16 cellular contexts compared by ENCODE assay signal in the genomic region with DNA sequence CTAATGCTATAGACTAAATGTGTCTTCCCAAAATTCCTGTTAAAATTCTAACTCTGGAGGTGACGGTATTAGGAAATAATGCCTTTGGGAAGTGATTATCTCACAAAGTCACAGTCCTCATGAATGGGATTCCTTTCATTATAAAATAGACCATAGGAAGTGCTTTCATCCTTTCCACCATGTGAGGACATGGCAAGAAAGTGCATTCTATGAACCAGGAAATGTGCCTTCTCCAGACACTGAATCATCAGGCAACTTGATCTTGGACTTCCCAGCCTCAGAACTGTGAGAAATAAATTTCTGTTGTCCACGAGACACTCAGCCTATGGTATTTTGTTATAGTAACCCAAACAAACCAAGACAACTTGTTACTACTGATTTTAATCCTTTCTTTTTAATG.
DNase-seq lines count a peak whose midpoint lies in the region; ATAC-seq, FAIRE-seq and TF ChIP-seq lines count a peak whose summit lies in the region.
"Had no signal": no experiment of that assay in that cellular context is flagged by ENCODE, and none has a peak within 500 bp of the region (broad histone marks: within the 10 kb centered on the region; RNA-seq: fewer than 3 reads in every experiment).

No MANE protein-coding gene starts in this region.

- no peak overlapping the region for H3K4me2 ChIP-seq in mesenchymal stem cell (ENCODE audit: low read length, poor library complexity, severe bottlenecking)
- no peak overlapping the region for H3K4me2 ChIP-seq in neuronal stem cell (ENCODE audit: insufficient read depth, low read length, poor library complexity, severe bottlenecking)
- H3K4me2 ChIP-seq: BLaER1 had no signal

- H3K9me3 ChIP-seq in mesenchymal stem cell (ENCODE audit: control insufficient read depth, low read length), result no peaks in the 10 kb centered on the region
- H3K9me3 ChIP-seq in neuronal stem cell (replicated peaks in 1 of 2; ENCODE audit: control insufficient read depth in 2 of 2, insufficient read depth in 1 of 2, low read depth in 1 of 2, low read length in 2 of 2), result peaks cover 0 to 5% of the 10 kb centered on the region in 2 donors

- H2AFZ ChIP-seq in mesenchymal stem cell (ENCODE audit: low read depth, low read length) (no peak overlapping the region), neuronal stem cell (ENCODE audit: low read length) (no peak overlapping the region)

- H3K14ac ChIP-seq in mesenchymal stem cell (ENCODE audit: low read length in 2 of 2) (no peak overlapping the region), neuronal stem cell (ENCODE audit: low read length) (no peak overlapping the region)

- no peaks in the 10 kb centered on the region for H3K4me1 ChIP-seq in mesenchymal stem cell (ENCODE audit: control insufficient read depth, insufficient read depth, low read depth, low read length)
- peaks cover 0 to 1% of the 10 kb centered on the region in 2 donors for H3K4me1 ChIP-seq in neuronal stem cell (ENCODE audit: control insufficient read depth in 2 of 2, insufficient read depth in 1 of 2, low read depth in 1 of 2, low read length in 2 of 2)

- H3K23ac ChIP-seq in mesenchymal stem cell (ENCODE audit: low read length in 2 of 2) (no peak overlapping the region), neuronal stem cell (ENCODE audit: low read depth, low read length, poor library complexity) (no peak overlapping the region)

- H3K18ac ChIP-seq in mesenchymal stem cell (ENCODE audit: low read depth in 1 of 2, low read length in 2 of 2) (no peak overlapping the region), neuronal stem cell (ENCODE audit: low read length) (no peak overlapping the region)

- H2BK15ac ChIP-seq in mesenchymal stem cell (ENCODE audit: low read depth, poor library complexity, severe bottlenecking), result no peak overlapping the region
- H2BK15ac ChIP-seq in neuronal stem cell (ENCODE audit: low read length), result no peak overlapping the region

- H2BK12ac ChIP-seq in mesenchymal stem cell (ENCODE audit: low read length in 2 of 2), result no peak overlapping the region
- H2BK12ac ChIP-seq in neuronal stem cell (ENCODE audit: low read length), result no peak overlapping the region

- no peak overlapping the region for H3K27ac ChIP-seq in mesenchymal stem cell (ENCODE audit: low read length, poor library complexity, severe bottlenecking)
- no peak overlapping the region for H3K27ac ChIP-seq in neuronal stem cell (replicated peaks; ENCODE audit: low read length)
- H3K27ac ChIP-seq: BLaER1 had no signal

- H3K4me3 ChIP-seq in bronchial epithelial cell (ENCODE audit: low read depth, low read length), result no peak overlapping the region
- no peak overlapping the region for H3K4me3 ChIP-seq in epithelial cell of esophagus (ENCODE audit: low read length)
- no peak overlapping the region for H3K4me3 ChIP-seq in mesenchymal stem cell (ENCODE audit: insufficient read depth in 1 of 2, low read depth in 1 of 2, low read length in 2 of 2)
- no peak overlapping the region for H3K4me3 ChIP-seq in neuronal stem cell (ENCODE audit: low read length in 2 of 2)
- H3K4me3 ChIP-seq: BLaER1 had no signal

- H3K27me3 ChIP-seq in bronchial epithelial cell (ENCODE audit: control insufficient read depth, insufficient read depth, low read length) (no peaks in the 10 kb centered on the region), mesenchymal stem cell (ENCODE audit: control insufficient read depth in 1 of 2, insufficient read depth in 1 of 2, low read length in 2 of 2) (no peaks in the 10 kb centered on the region), neuronal stem cell (ENCODE audit: control insufficient read depth in 3 of 3, insufficient read depth in 3 of 3, low read depth in 1 of 3, low read length in 3 of 3) (no peaks in the 10 kb centered on the region)
- H3K27me3 ChIP-seq: BLaER1 had no signal

- H2BK120ac ChIP-seq in mesenchymal stem cell (ENCODE audit: low read depth, low read length) (no peak overlapping the region), neuronal stem cell (ENCODE audit: low read depth, low read length) (no peak overlapping the region)

- H4K91ac ChIP-seq in mesenchymal stem cell (ENCODE audit: low read length) (no peak overlapping the region), neuronal stem cell (ENCODE audit: low read depth, low read length, poor library complexity) (no peak overlapping the region)

- no peak overlapping the region for H2AK5ac ChIP-seq in mesenchymal stem cell (ENCODE audit: low read length, severe bottlenecking)
- no peak overlapping the region for H2AK5ac ChIP-seq in neuronal stem cell (ENCODE audit: low read depth, low read length)

- no peaks in the 10 kb centered on the region for H3K79me1 ChIP-seq in mesenchymal stem cell (replicated peaks; ENCODE audit: low read length, poor library complexity, severe bottlenecking)
- no peaks in the 10 kb centered on the region for H3K79me1 ChIP-seq in neuronal stem cell (ENCODE audit: low read depth, low read length)

- no CpG with 5 or more reads among the region's 2 CpGs for WGBS in mesenchymal stem cell
- no CpG with 5 or more reads among the region's 2 CpGs for WGBS in neuronal stem cell (ENCODE audit: extremely low coverage in 2 of 2, insufficient read length in 2 of 2, insufficient replicate concordance in 1 of 2), 2 donors

- no peak for FAIRE-seq in bronchial epithelial cell (lab: Jason Lieb, UNC)
- FAIRE-seq: GM19239, H1 had no signal

- DNase-seq in HT1080 (ENCODE audit: low read depth), result peak; percentile 52
- peak; percentile 45 for DNase-seq in bronchial epithelial cell (ENCODE audit: low read depth)
- peak; percentile 47 for DNase-seq in epithelial cell of esophagus (ENCODE audit: low read depth)
- peak; percentile 58 for DNase-seq in mesenchymal stem cell
- no peak for DNase-seq in activated effector memory CD4-positive, alpha-beta T cell treated with anti-CD3 and anti-CD28 coated beads, Interleukin-2, amount 50 U/mL, for 16 hours
- no peak for DNase-seq in dermis blood vessel endothelial cell
- DNase-seq in neuronal stem cell (ENCODE audit: low spot score), result no peak
- DNase-seq: 8988T; CD4-positive, alpha-beta memory T cell; DMS79; GDM1; H9 had no signal

- H2BK5ac ChIP-seq in mesenchymal stem cell (ENCODE audit: low read depth, low read length, poor library complexity, severe bottlenecking), result no peak overlapping the region
- H2BK5ac ChIP-seq in neuronal stem cell (ENCODE audit: low read length), result no peak overlapping the region

- ATAC-seq in HG02884 (IDR thresholded peaks at IDR 0.05; ENCODE audit: unreplicated experiment), result no peak

- TF ChIP-seq CTCF in bronchial epithelial cell (IDR thresholded peaks at IDR 0.05; ENCODE audit: insufficient read depth, low read length, severe bottlenecking) (no peak), epithelial cell of esophagus (IDR thresholded peaks at IDR 0.05; ENCODE audit: insufficient read depth, low read depth, low read length, missing control alignments) (no peak)

- H3K9ac ChIP-seq in mesenchymal stem cell (ENCODE audit: low read length) (no peak overlapping the region), neuronal stem cell (ENCODE audit: low read depth, low read length, poor library complexity) (no peak overlapping the region)
- H3K9ac ChIP-seq: BLaER1 had no signal

- no peak overlapping the region for H4K8ac ChIP-seq in mesenchymal stem cell (ENCODE audit: low read length)
- H4K8ac ChIP-seq in neuronal stem cell (ENCODE audit: low read depth, low read length), result no peak overlapping the region

- H3K36me3 ChIP-seq in bronchial epithelial cell (ENCODE audit: control insufficient read depth, insufficient read depth, low read length) (no peaks in the 10 kb centered on the region), mesenchymal stem cell (ENCODE audit: control insufficient read depth in 1 of 2, insufficient read depth in 2 of 2, low read depth in 1 of 2, low read length in 2 of 2) (no peaks in the 10 kb centered on the region), neuronal stem cell (replicated peaks in 1 of 2; ENCODE audit: control insufficient read depth in 2 of 2, insufficient read depth in 2 of 2, low read length in 2 of 2) (no peaks in the 10 kb centered on the region)
- H3K36me3 ChIP-seq: BLaER1 had no signal

- H3K4ac ChIP-seq in mesenchymal stem cell (ENCODE audit: low read depth in 1 of 2, low read length in 2 of 2) (no peak overlapping the region), neuronal stem cell (ENCODE audit: low read length) (no peak overlapping the region)

Comparison
In these comparisons a context has a peak if more than half of its experiments do, and no peak if none do; other contexts are left out.
1. DNase-seq: peak in HT1080 (single experiment), bronchial epithelial cell (single experiment), epithelial cell of esophagus (single experiment) and mesenchymal stem cell (single experiment); none in activated effector memory CD4-positive, alpha-beta T cell treated with anti-CD3 and anti-CD28 coated beads, Interleukin-2, amount 50 U/mL, for 16 hours (single experiment), dermis blood vessel endothelial cell (single experiment) and neuronal stem cell (single experiment).